Comparison of ENCODE assay signal across 2 cellular contexts in genomic region chr16:1922357-1922756, GRCh38.
TF ChIP-seq lines count a peak whose summit lies in the region.

No MANE protein-coding gene starts in this region.

TF ChIP-seq in HEK293, 187 proteins besides CTCF, POLR2A, EP300 and RAD21:
- TF ChIP-seq MEIS1 (CRISPR knock-in tag; IDR thresholded peaks at IDR 0.05; ENCODE audit: borderline replicate concordance) (no peak), TRIM28 (IDR thresholded peaks at IDR 0.05; ENCODE audit: borderline replicate concordance, low read length) (0 out of 2 replicates have a peak, but pooled peaks have one; percentile 0), ZNF146 (tag by site-specific recombination; IDR thresholded peaks at IDR 0.05) (peak; percentile 92)

TF ChIP-seq in K562, 482 proteins besides CTCF, POLR2A, EP300 and RAD21:
- TF ChIP-seq BMI1 (IDR thresholded peaks at IDR 0.05; ENCODE audit: low read length) (no peak), ZNF146 (CRISPR knock-in tag; IDR thresholded peaks at IDR 0.05; ENCODE audit: unreplicated experiment) (peak; percentile 93), BCOR (IDR thresholded peaks at IDR 0.05) (peak; percentile 30; the same call in 1 of the 2 replicates)
